ENCODE assay signal across 8 cellular contexts in genomic region chr17:60421273-60422161, GRCh38. TPM values are rescaled to one million over a fixed set of nuclear protein-coding genes. Genes with fewer than 3 reads are reported as not detected.
DNase-seq lines count a peak whose midpoint lies in the region; ATAC-seq and TF ChIP-seq lines count a peak whose summit lies in the region.

No MANE protein-coding gene starts in this region.

- H3K4me3 ChIP-seq in Caco-2 (ENCODE audit: low read depth, low read length) (no peak overlapping the region), HUES6 (ENCODE audit: low read depth, low read length) (peak overlapping the region; percentile 77)

- H3K36me3 ChIP-seq in Caco-2 (ENCODE audit: control insufficient read depth, insufficient read depth, low read length) (no peaks in the 10 kb centered on the region), HUES6 (ENCODE audit: control insufficient read depth, insufficient read depth, low read length) (no peaks in the 10 kb centered on the region)

- H3K4me1 Mint-ChIP-seq in Caco-2 (ENCODE audit: low read depth, unreplicated experiment): no peaks in the 10 kb centered on the region

- peak overlapping the region; percentile 83 for H3K9ac ChIP-seq in HUES6 (ENCODE audit: low read length)

- POLR2A ChIA-PET in Caco-2 (lab: Charles Lee): interaction anchor here (0.5 kb wide), 1 partner anchor 157 kb away, joined by 6 read pairs; no protein-coding TSS in a partner anchor

- H3K4me1 ChIP-seq in Caco-2 (no peaks in the 10 kb centered on the region), HUES6 (ENCODE audit: control insufficient read depth, insufficient read depth, low read length) (peaks cover 7% of the 10 kb centered on the region; the same call in 1 of the 2 replicates)

- no peaks in the 10 kb centered on the region for H3K36me3 Mint-ChIP-seq in Caco-2 (ENCODE audit: insufficient read depth, unreplicated experiment)

- H3K9me3 ChIP-seq in Caco-2 (no peaks in the 10 kb centered on the region), HUES6 (ENCODE audit: control insufficient read depth, insufficient read depth, low read depth, low read length) (0 out of 2 replicates have a peak, but pooled peaks cover 2% of the 10 kb centered on the region)

- peak; percentile 83 for ATAC-seq in GM21360 (IDR thresholded peaks at IDR 0.05; ENCODE audit: unreplicated experiment)
- peak; percentile 95 for ATAC-seq in sciatic nerve
- no peak for ATAC-seq in HG03469 (IDR thresholded peaks at IDR 0.05; ENCODE audit: unreplicated experiment)

- H3K9me3 Mint-ChIP-seq in Caco-2 (ENCODE audit: unreplicated experiment): no peaks in the 10 kb centered on the region

- H3K27ac ChIP-seq in HUES6 (ENCODE audit: low read depth, low read length): no peak overlapping the region; the same call in 1 of the 2 replicates

- peak; percentile 54 to 56 for DNase-seq in Caco-2
- DNase-seq in T-helper 9 cell: peak; percentile 59
- DNase-seq in astrocyte of the hippocampus (ENCODE audit: low read depth, low spot score): peak; percentile 80
- DNase-seq in iPS DF 4.7 (ENCODE audit: extremely low read depth, low spot score): peak; percentile 25
- DNase-seq in sciatic nerve (ENCODE audit: low spot score): peak; percentile 85

- CTCF ChIA-PET in Caco-2 (lab: Charles Lee): interaction anchor here (0.6 kb wide), 1 partner anchor 29 kb away, joined by 3 read pairs; no protein-coding TSS in a partner anchor

- no peaks in the 10 kb centered on the region for H3K27me3 Mint-ChIP-seq in Caco-2 (ENCODE audit: insufficient read depth, unreplicated experiment)

- peak overlapping the region; percentile 20 for H3K4me3 Mint-ChIP-seq in Caco-2 (ENCODE audit: unreplicated experiment)

- no TSS peak for BruUV-seq in Caco-2 (replicated peaks; lab: Mats Ljungman, UMichigan)

- peak; percentile 48 to 57 for TF ChIP-seq CTCF in Caco-2 (IDR thresholded peaks at IDR 0.05; ENCODE audit: insufficient read depth in 1 of 2, low read depth in 1 of 2, low read length in 1 of 2, severe bottlenecking in 1 of 2, unreplicated experiment in 1 of 2)

- H3K27ac Mint-ChIP-seq in Caco-2 (ENCODE audit: unreplicated experiment): no peak overlapping the region

- H3K27me3 ChIP-seq in Caco-2 (replicated peaks; ENCODE audit: control insufficient read depth, insufficient read depth, low read length): no peaks in the 10 kb centered on the region
- peaks cover 12% of the 10 kb centered on the region for H3K27me3 ChIP-seq in HUES6 (ENCODE audit: control insufficient read depth, insufficient read depth, low read length)

- intact Hi-C loops in Caco-2 (cut with micrococcal nuclease; ENCODE audit: unreplicated experiment): loop anchor here (2.0 kb wide), 1 partner anchor 15 kb away; no protein-coding TSS in a partner anchor
- intact Hi-C loops in sciatic nerve (cut with DNase I): no loop called here

RNA-seq across cellular contexts. Expression of gene CHCT1, which starts 0.8 kb away (rescaled TPM):
- total RNA-seq in Caco-2 (2022) (not detected in 2 replicates), sciatic nerve (not detected)

RNA-seq across cellular contexts. Expression of gene USP32, which starts 29.6 kb away (rescaled TPM):
- total RNA-seq in Caco-2 (2022) (50.3 and 53.3 TPM in 2 replicates), sciatic nerve (90.1 TPM)

Comparison
In these comparisons a context has a peak if more than half of its experiments do, and no peak if none do; other contexts are left out.
1. DNase-seq: peak in every context shown above with its lines; median percentile 85 in sciatic nerve; 80 in astrocyte of the hippocampus; 59 in T-helper 9 cell; 55 in Caco-2; 25 in iPS DF 4.7.